In genomic region chr7:25775570-25775969, GRCh38 we compare ENCODE assay signal across 22 cellular contexts.
"Had no signal": no experiment of that assay in that cellular context is flagged by ENCODE, and none has a peak within 500 bp of the region (broad histone marks: within the 10 kb centered on the region; RNA-seq: fewer than 3 reads in every experiment).

No MANE protein-coding gene starts in this region.

- H3K27ac Mint-ChIP-seq: endodermal cell; natural killer cell treated with Interleukin-12 subunit alpha and Interleukin-12 subunit beta and Interleukin-15 and Interleukin-18, amount 100 ng/mL, for 72 hours; stimulated activated memory B cell treated with anti-CD40 and anti-IgM and Interleukin-4, amounts not matched to agents 10 μg/mL and 1 μg/mL and 100 μg/mL, for 72 hours; stimulated activated naive CD8-positive, alpha-beta T cell treated with anti-CD3 and anti-CD28 coated beads, Interleukin-15, Interleukin-2, amounts not matched to agents 100 ng/mL and 50 ng/mL, for 24 hours had no signal

- H2AFZ ChIP-seq: hepatocyte had no signal

- H3K36me3 Mint-ChIP-seq: natural killer cell treated with Interleukin-12 subunit alpha and Interleukin-12 subunit beta and Interleukin-15 and Interleukin-18, amount 100 ng/mL, for 72 hours; stimulated activated memory B cell treated with anti-CD40 and anti-IgM and Interleukin-4, amounts not matched to agents 10 μg/mL and 1 μg/mL and 100 μg/mL, for 72 hours had no signal

- H3K36me3 ChIP-seq: right lobe of liver, spleen, transverse colon, uterus had no signal

- H3K9me3 ChIP-seq: right lobe of liver, spleen, testis, transverse colon, uterus had no signal

- H3K9me3 Mint-ChIP-seq: endodermal cell; natural killer cell treated with Interleukin-12 subunit alpha and Interleukin-12 subunit beta and Interleukin-15 and Interleukin-18, amount 100 ng/mL, for 72 hours; stimulated activated naive CD8-positive, alpha-beta T cell treated with anti-CD3 and anti-CD28 coated beads, Interleukin-15, Interleukin-2, amounts not matched to agents 100 ng/mL and 50 ng/mL, for 24 hours had no signal

- H3K27ac ChIP-seq: foreskin keratinocyte, hepatocyte, right lobe of liver, spleen, transverse colon, uterus had no signal

- DNase-seq: effector CD4-positive, alpha-beta T cell; endodermal cell; foreskin keratinocyte; kidney; left cardiac atrium; left ventricle myocardium superior; mesenchymal stem cell; midbrain; right lobe of liver; spleen; stimulated activated CD4-positive, alpha-beta T cell treated with anti-CD3 and anti-CD28 coated beads, Interleukin-15, amount 100 ng/mL, for 24 hours; stimulated activated CD4-positive, alpha-beta T cell treated with anti-CD3 and anti-CD28 coated beads, Interleukin-1b, Interleukin-23, amount 100 ng/mL, for 48 hours; stimulated activated CD4-positive, alpha-beta T cell treated with anti-CD3 and anti-CD28 coated beads, Interleukin-4, amount 100 ng/mL, for 24 hours; testis; transverse colon; uterus had no signal

- H3K4me1 Mint-ChIP-seq: endodermal cell; stimulated activated memory B cell treated with anti-CD40 and anti-IgM and Interleukin-4, amounts not matched to agents 10 μg/mL and 1 μg/mL and 100 μg/mL, for 72 hours had no signal

- H3K4me3 ChIP-seq: coronary artery, hepatocyte, lung, right lobe of liver, spleen, testis, transverse colon, uterus had no signal

- H3K27me3 ChIP-seq: hepatocyte, right lobe of liver, spleen, testis, transverse colon, uterus had no signal

- H3K4me1 ChIP-seq: foreskin keratinocyte, right lobe of liver, spleen, uterus had no signal

- H3K4me2 ChIP-seq: hepatocyte had no signal

- ATAC-seq: foreskin keratinocyte; natural killer cell treated with Interleukin-12 subunit alpha and Interleukin-12 subunit beta and Interleukin-15 and Interleukin-18, amount 100 ng/mL, for 72 hours; right lobe of liver; stimulated activated memory B cell treated with anti-CD40 and anti-IgM and Interleukin-4, amounts not matched to agents 10 μg/mL and 1 μg/mL and 100 μg/mL, for 72 hours had no signal

- H3K4me3 Mint-ChIP-seq: endodermal cell; natural killer cell treated with Interleukin-12 subunit alpha and Interleukin-12 subunit beta and Interleukin-15 and Interleukin-18, amount 100 ng/mL, for 72 hours; stimulated activated memory B cell treated with anti-CD40 and anti-IgM and Interleukin-4, amounts not matched to agents 10 μg/mL and 1 μg/mL and 100 μg/mL, for 72 hours; stimulated activated naive CD8-positive, alpha-beta T cell treated with anti-CD3 and anti-CD28 coated beads, Interleukin-15, Interleukin-2, amounts not matched to agents 100 ng/mL and 50 ng/mL, for 24 hours had no signal
